12 cellular contexts compared by ENCODE assay signal in genomic region chr6:18213439-18213838, GRCh38.
"Had no signal": no experiment of that assay in that cellular context is flagged by ENCODE, and none has a peak within 500 bp of the region (broad histone marks: within the 10 kb centered on the region; RNA-seq: fewer than 3 reads in every experiment).

No MANE protein-coding gene starts in this region.

- H3K27ac ChIP-seq: epithelial cell of prostate, left lung, transverse colon had no signal

- H3K9me3 Mint-ChIP-seq: nephron; T-helper 2 cell treated with Interferon-gamma antibody and Interleukin-4, amounts not matched to agents 5 μg/mL and 100 μg/mL, for 36 hours had no signal

- H3K27me3 ChIP-seq: ascending aorta, left lung, transverse colon had no signal

- H3K4me3 ChIP-seq: left lung, transverse colon had no signal

- H3K4me1 Mint-ChIP-seq: nephron had no signal

- H3K9me3 ChIP-seq: ascending aorta, left lung, transverse colon had no signal

- H3K27ac Mint-ChIP-seq: nephron had no signal

- DNase-seq: activated CD4-positive, CD25-positive, alpha-beta regulatory T cell treated with anti-CD3 and anti-CD28 coated beads, Interleukin-2, amount 50 U/mL, for 72 hours; activated gamma-delta T cell; cortex of kidney; effector memory CD4-positive, alpha-beta T cell; left lung; stimulated activated CD4-positive, alpha-beta T cell treated with anti-CD3 and anti-CD28 coated beads, Interleukin-15, amount 100 ng/mL, for 24 hours; stimulated activated CD4-positive, alpha-beta T cell treated with anti-CD3 and anti-CD28 coated beads, Interleukin-4, amount 100 ng/mL, for 4 hours; transverse colon had no signal

- ATAC-seq: left lung had no signal

- H3K4me3 Mint-ChIP-seq: nephron had no signal
